1 cellular context compared by ENCODE assay signal in the genomic region with DNA sequence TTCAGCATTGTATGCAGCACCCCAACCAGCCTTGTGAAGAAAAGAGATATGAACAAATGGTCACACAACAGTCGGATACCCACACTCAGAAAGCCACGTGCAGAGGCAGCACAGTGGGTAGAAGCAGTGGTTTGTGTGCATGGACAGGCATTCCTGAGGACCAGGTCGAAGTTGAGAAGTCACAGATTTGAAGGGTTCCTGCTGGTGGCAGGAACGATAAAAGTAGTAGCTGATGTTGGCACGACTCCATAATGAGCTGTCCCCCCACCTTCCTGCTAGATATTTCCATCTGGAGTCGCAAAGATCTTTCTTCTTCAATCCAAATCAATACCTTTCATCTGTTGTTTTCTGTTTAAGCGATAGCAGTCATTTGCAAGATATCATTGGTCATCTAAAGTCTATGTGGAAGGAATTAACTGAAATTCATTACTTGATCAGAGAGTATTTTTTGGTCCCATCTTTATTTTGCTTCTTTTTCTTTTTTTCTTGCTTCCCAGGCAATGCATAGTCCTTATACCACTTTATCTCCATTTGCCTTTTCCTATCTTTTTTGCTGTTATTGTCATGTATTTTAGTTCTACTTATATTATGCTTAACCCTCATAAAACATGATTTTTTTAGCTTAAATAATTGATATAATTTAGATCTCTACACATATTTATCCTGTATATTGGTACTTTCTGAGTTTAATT.
TF ChIP-seq lines count a peak whose summit lies in the region.

No MANE protein-coding gene starts in this region.

TF ChIP-seq in IMR-90, 13 proteins besides CTCF, POLR2A, EP300 and RAD21:
- no peak for TF ChIP-seq NFE2L2 (IDR thresholded peaks at IDR 0.05; ENCODE audit: low read depth, low read length)
- no peak for TF ChIP-seq CHD1 (IDR thresholded peaks at IDR 0.05; ENCODE audit: low read depth, low read length)
- TF ChIP-seq SMC3 (IDR thresholded peaks at IDR 0.05; ENCODE audit: low read depth, low read length) = no peak
- TF ChIP-seq FOS (IDR thresholded peaks at IDR 0.05; ENCODE audit: low read depth, low read length) = no peak
- TF ChIP-seq MXI1 (IDR thresholded peaks at IDR 0.05; ENCODE audit: borderline replicate concordance, low read depth, low read length) = no peak
- no peak for TF ChIP-seq RCOR1 (IDR thresholded peaks at IDR 0.05; ENCODE audit: insufficient replicate concordance, low read length)
- no peak for TF ChIP-seq RFX5 (IDR thresholded peaks at IDR 0.05; ENCODE audit: low read depth, low read length)
- no peak for TF ChIP-seq MAZ (IDR thresholded peaks at IDR 0.05; ENCODE audit: borderline replicate concordance, low read depth, low read length)
- TF ChIP-seq BHLHE40 (IDR thresholded peaks at IDR 0.05; ENCODE audit: low read depth, low read length) = no peak
- TF ChIP-seq MAFK (IDR thresholded peaks at IDR 0.05; ENCODE audit: low read depth, low read length) = no peak
- TF ChIP-seq CEBPB (IDR thresholded peaks at IDR 0.05; ENCODE audit: low read depth, low read length) = no peak
- TF ChIP-seq, protein P1, sequence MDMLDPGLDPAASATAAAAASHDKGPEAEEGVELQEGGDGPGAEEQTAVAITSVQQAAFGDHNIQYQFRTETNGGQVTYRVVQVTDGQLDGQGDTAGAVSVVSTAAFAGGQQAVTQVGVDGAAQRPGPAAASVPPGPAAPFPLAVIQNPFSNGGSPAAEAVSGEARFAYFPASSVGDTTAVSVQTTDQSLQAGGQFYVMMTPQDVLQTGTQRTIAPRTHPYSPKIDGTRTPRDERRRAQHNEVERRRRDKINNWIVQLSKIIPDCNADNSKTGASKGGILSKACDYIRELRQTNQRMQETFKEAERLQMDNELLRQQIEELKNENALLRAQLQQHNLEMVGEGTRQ (IDR thresholded peaks at IDR 0.05; ENCODE audit: low read depth, low read length) = no peak
- TF ChIP-seq, protein P2, sequence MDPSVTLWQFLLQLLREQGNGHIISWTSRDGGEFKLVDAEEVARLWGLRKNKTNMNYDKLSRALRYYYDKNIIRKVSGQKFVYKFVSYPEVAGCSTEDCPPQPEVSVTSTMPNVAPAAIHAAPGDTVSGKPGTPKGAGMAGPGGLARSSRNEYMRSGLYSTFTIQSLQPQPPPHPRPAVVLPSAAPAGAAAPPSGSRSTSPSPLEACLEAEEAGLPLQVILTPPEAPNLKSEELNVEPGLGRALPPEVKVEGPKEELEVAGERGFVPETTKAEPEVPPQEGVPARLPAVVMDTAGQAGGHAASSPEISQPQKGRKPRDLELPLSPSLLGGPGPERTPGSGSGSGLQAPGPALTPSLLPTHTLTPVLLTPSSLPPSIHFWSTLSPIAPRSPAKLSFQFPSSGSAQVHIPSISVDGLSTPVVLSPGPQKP (IDR thresholded peaks at IDR 0.05; ENCODE audit: borderline replicate concordance, low read depth, low read length) = no peak
